ENCODE assay signal across 8 cellular contexts in genomic region chr19:2542341-2543069, GRCh38.
DNase-seq lines count a peak whose midpoint lies in the region; ATAC-seq and TF ChIP-seq lines count a peak whose summit lies in the region.

No MANE protein-coding gene starts in this region.

- no peak overlapping the region for H2BK12ac ChIP-seq in neuronal stem cell (ENCODE audit: low read length)

- peaks cover 89% of the 10 kb centered on the region for H3K4me1 ChIP-seq in BLaER1
- H3K4me1 ChIP-seq in endodermal cell (ENCODE audit: control insufficient read depth, insufficient read depth, low read length) = peaks cover 6% of the 10 kb centered on the region
- H3K4me1 ChIP-seq in neuronal stem cell (ENCODE audit: control insufficient read depth in 2 of 2, insufficient read depth in 1 of 2, low read depth in 1 of 2, low read length in 2 of 2) = peaks cover 32 to 38% of the 10 kb centered on the region in 2 donors

- no peaks in the 10 kb centered on the region for H3K9me3 ChIP-seq in BLaER1
- H3K9me3 ChIP-seq in endodermal cell (ENCODE audit: control insufficient read depth, low read length) = no peaks in the 10 kb centered on the region
- no peaks in the 10 kb centered on the region for H3K9me3 ChIP-seq in neuronal stem cell (replicated peaks in 1 of 2; ENCODE audit: control insufficient read depth in 2 of 2, insufficient read depth in 1 of 2, low read depth in 1 of 2, low read length in 2 of 2)

- DNase-seq in NB4 (ENCODE audit: low read depth) (peak; percentile 51), endodermal cell (peak; percentile 72), neuronal stem cell (ENCODE audit: low spot score) (no peak), NCI-H526 (lab: John Stamatoyannopoulos, UW) (no peak)
- no peak for DNase-seq in activated CD4-positive, alpha-beta T cell treated with anti-CD3 and anti-CD28 coated beads for 4 hours

- H3K27ac Mint-ChIP-seq in endodermal cell = peak overlapping the region; percentile 99

- H4K20me1 ChIP-seq in BLaER1 = peaks cover 61% of the 10 kb centered on the region

- peak overlapping the region; percentile 51 for H3K4me3 ChIP-seq in BLaER1
- no peak overlapping the region for H3K4me3 ChIP-seq in NB4 (ENCODE audit: low read depth, low read length)
- H3K4me3 ChIP-seq in endodermal cell (ENCODE audit: low read length) = no peak overlapping the region
- peak overlapping the region in 1 of 2 donors; percentile 9 for H3K4me3 ChIP-seq in neuronal stem cell (ENCODE audit: low read length in 2 of 2)

- no peak overlapping the region for H2BK15ac ChIP-seq in neuronal stem cell (ENCODE audit: low read length)

- peak overlapping the region; percentile 41 for H2AFZ ChIP-seq in neuronal stem cell (ENCODE audit: low read length)

- H3K36me3 ChIP-seq in BLaER1 (peaks cover 24% of the 10 kb centered on the region), endodermal cell (ENCODE audit: control insufficient read depth, insufficient read depth, low read length) (no peaks in the 10 kb centered on the region), neuronal stem cell (replicated peaks in 1 of 2; ENCODE audit: control insufficient read depth in 2 of 2, insufficient read depth in 2 of 2, low read length in 2 of 2) (no peaks in the 10 kb centered on the region)

- H3K27me3 Mint-ChIP-seq in endodermal cell (ENCODE audit: insufficient read depth) = no peaks in the 10 kb centered on the region

- H3K4me3 Mint-ChIP-seq in endodermal cell = no peak overlapping the region

- 85 to 91% methylated on average over 19 to 22 of the region's 22 CpGs for WGBS in endodermal cell (ENCODE audit: insufficient coverage in 1 of 2, insufficient read length in 1 of 2), 2 experiments
- no CpG with 5 or more reads among the region's 22 CpGs for WGBS in neuronal stem cell (ENCODE audit: extremely low coverage in 2 of 2, insufficient read length in 2 of 2, insufficient replicate concordance in 1 of 2), 2 donors

- no peak overlapping the region for H3K23ac ChIP-seq in neuronal stem cell (ENCODE audit: low read depth, low read length, poor library complexity)

- peaks cover 12% of the 10 kb centered on the region for H3K4me1 Mint-ChIP-seq in endodermal cell

- TF ChIP-seq POLR2A in NB4 (IDR thresholded peaks at IDR 0.05; ENCODE audit: extremely low read depth, insufficient read length) = no peak

- H3K36me3 Mint-ChIP-seq in endodermal cell (ENCODE audit: low read depth) = no peaks in the 10 kb centered on the region

- H3K27me3 ChIP-seq in BLaER1 = no peaks in the 10 kb centered on the region
- no peaks in the 10 kb centered on the region for H3K27me3 ChIP-seq in endodermal cell (ENCODE audit: control insufficient read depth, insufficient read depth, low read length, poor library complexity, severe bottlenecking)
- H3K27me3 ChIP-seq in neuronal stem cell (ENCODE audit: control insufficient read depth in 3 of 3, insufficient read depth in 3 of 3, low read depth in 1 of 3, low read length in 3 of 3) = peaks cover 0 to 7% (median 0%) of the 10 kb centered on the region in 3 experiments

- H3K27ac ChIP-seq in BLaER1 = peak overlapping the region; percentile 81
- peak overlapping the region; percentile 64 for H3K27ac ChIP-seq in endodermal cell (ENCODE audit: low read depth, low read length)
- H3K27ac ChIP-seq in neuronal stem cell (replicated peaks; ENCODE audit: low read length) = no peak overlapping the region

- no peaks in the 10 kb centered on the region for H3K9me3 Mint-ChIP-seq in endodermal cell

- no peak overlapping the region for H4K91ac ChIP-seq in neuronal stem cell (ENCODE audit: low read depth, low read length, poor library complexity)

- no peak overlapping the region for H3K14ac ChIP-seq in neuronal stem cell (ENCODE audit: low read length)

- TF ChIP-seq CTCF in NB4 (IDR thresholded peaks at IDR 0.05; ENCODE audit: low read depth, low read length) = no peak
- no peak for TF ChIP-seq CTCF in endodermal cell (conservative IDR thresholded peaks at IDR 0.05)

- no peak overlapping the region for H3K4ac ChIP-seq in neuronal stem cell (ENCODE audit: low read length)

- peak overlapping the region; percentile 61 for H3K9ac ChIP-seq in BLaER1
- H3K9ac ChIP-seq in endodermal cell (ENCODE audit: extremely low read depth, low read length, poor library complexity, severe bottlenecking) = no peak overlapping the region
- no peak overlapping the region for H3K9ac ChIP-seq in neuronal stem cell (ENCODE audit: low read depth, low read length, poor library complexity)

- peak overlapping the region; percentile 36 for H2AK5ac ChIP-seq in neuronal stem cell (ENCODE audit: low read depth, low read length)

- H4K8ac ChIP-seq in neuronal stem cell (ENCODE audit: low read depth, low read length) = no peak overlapping the region

- H3K4me2 ChIP-seq in BLaER1 = peak overlapping the region; percentile 84
- H3K4me2 ChIP-seq in neuronal stem cell (ENCODE audit: insufficient read depth, low read length, poor library complexity, severe bottlenecking) = no peak overlapping the region

- H2BK120ac ChIP-seq in neuronal stem cell (ENCODE audit: low read depth, low read length) = no peak overlapping the region

- H2BK5ac ChIP-seq in neuronal stem cell (ENCODE audit: low read length) = no peak overlapping the region

- H3K18ac ChIP-seq in neuronal stem cell (ENCODE audit: low read length) = peak overlapping the region; percentile 87

- no peaks in the 10 kb centered on the region for H3K79me1 ChIP-seq in neuronal stem cell (ENCODE audit: low read depth, low read length)

- ATAC-seq in HG03196 (IDR thresholded peaks at IDR 0.05; ENCODE audit: unreplicated experiment) (no peak), GM21723 (IDR thresholded peaks at IDR 0.05; ENCODE audit: unreplicated experiment) (no peak)

Comparison
In these comparisons a context has a peak if more than half of its experiments do, and no peak if none do; other contexts are left out.
1. DNase-seq: peak in NB4 (single experiment) and endodermal cell (single experiment); none in neuronal stem cell (single experiment), NCI-H526 (0 of 2) and activated CD4-positive, alpha-beta T cell treated with anti-CD3 and anti-CD28 coated beads for 4 hours (0 of 2).